ENCODE assay signal across 9 cellular contexts in the genomic region with DNA sequence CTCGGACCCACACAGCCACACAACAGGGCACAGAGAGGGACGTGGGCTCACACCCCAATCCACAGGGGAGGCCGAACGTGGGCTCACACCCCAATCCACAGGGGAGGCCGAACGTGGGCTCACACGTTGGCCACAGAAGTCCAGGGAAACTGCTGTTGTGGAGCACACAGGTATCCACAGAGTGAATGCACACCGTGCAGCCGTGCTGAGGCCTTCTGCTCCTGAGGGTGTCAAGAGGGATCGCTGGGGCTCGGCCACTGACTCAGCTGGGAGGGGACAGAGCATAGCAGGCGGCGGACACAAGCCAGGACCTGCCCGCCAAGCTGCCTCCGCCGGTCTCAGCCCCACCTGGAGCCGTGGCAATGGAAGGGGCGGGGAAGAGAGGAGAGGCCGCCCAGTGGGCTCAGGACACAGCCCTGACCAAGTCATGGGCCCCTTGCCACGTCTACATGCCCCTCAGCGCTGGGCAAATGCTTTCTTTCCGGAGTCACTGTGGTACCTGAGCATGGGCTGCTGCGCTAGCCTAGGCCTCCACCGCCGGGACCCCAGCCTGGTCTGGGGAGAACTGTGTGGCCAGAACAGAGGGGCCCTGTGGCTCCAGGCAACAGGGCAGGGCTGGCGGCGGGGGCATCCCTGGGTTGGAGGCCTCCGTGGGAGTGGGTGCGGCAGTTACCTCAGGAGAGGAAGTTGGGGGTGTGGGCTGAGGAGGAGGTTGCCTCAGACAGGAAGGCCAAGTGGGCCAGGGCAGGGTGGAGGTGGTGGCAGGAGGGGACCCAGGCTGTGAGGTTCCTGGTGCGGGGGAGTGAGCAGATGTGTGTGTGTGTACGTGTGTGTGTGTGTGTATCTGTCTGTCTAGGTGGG. TPM values are rescaled to one million over a fixed set of nuclear protein-coding genes. Genes with fewer than 3 reads are reported as not detected.
A peak's percentile ranks its signal among the peaks of the same experiment; 100 is the strongest.
DNase-seq lines count a peak whose midpoint lies in the region; ATAC-seq and TF ChIP-seq lines count a peak whose summit lies in the region.
"Had no signal": no experiment of that assay in that cellular context is flagged by ENCODE, and none has a peak within 500 bp of the region (broad histone marks: within the 10 kb centered on the region; RNA-seq: fewer than 3 reads in every experiment).

No MANE protein-coding gene starts in this region.

- H3K9ac ChIP-seq in H9 (ENCODE audit: extremely low read depth, insufficient read length, low read length) = no peak overlapping the region
- peak overlapping the region; percentile 54 for H3K9ac ChIP-seq in iPS-15b (ENCODE audit: low read depth, low read length)

- no peaks in the 10 kb centered on the region for H3K79me1 ChIP-seq in H9 (ENCODE audit: insufficient read depth, low read depth, low read length, poor library complexity, severe bottlenecking)

- no peak for TF ChIP-seq EP300 in tibial nerve (IDR thresholded peaks at IDR 0.05)

- no peak overlapping the region for H3K56ac ChIP-seq in H9 (ENCODE audit: insufficient read length, low read depth, low read length)

- H3K23ac ChIP-seq in H9 (ENCODE audit: insufficient read length, low read depth, low read length) = no peak overlapping the region

- no peaks in the 10 kb centered on the region for H3K9me3 ChIP-seq in H9 (ENCODE audit: control insufficient read depth, low read depth, low read length)
- no peaks in the 10 kb centered on the region for H3K9me3 ChIP-seq in iPS-15b (ENCODE audit: control insufficient read depth, insufficient read depth, low read length)
- no peaks in the 10 kb centered on the region for H3K9me3 ChIP-seq in tibial nerve

- H3K23me2 ChIP-seq in H9 (ENCODE audit: insufficient read length, low read depth, low read length, poor library complexity, severe bottlenecking) = no peaks in the 10 kb centered on the region

- H3K18ac ChIP-seq in H9 (ENCODE audit: insufficient read length, low read depth, low read length) = no peak overlapping the region

- no peak overlapping the region for H3K4me2 ChIP-seq in H9 (ENCODE audit: insufficient read depth, insufficient read length, low read length)

- no peaks in the 10 kb centered on the region for H3K9me3 Mint-ChIP-seq in H9
- H3K9me3 Mint-ChIP-seq in activated T-cell treated with anti-CD3 and anti-CD28 coated beads, Interleukin-2, amount 50 U/mL, for 72 hours = no peaks in the 10 kb centered on the region

- H3K27me3 Mint-ChIP-seq in H9 (ENCODE audit: low read depth) = peaks cover 4% of the 10 kb centered on the region
- H3K27me3 Mint-ChIP-seq in activated T-cell treated with anti-CD3 and anti-CD28 coated beads, Interleukin-2, amount 50 U/mL, for 72 hours (ENCODE audit: low read depth) = no peaks in the 10 kb centered on the region

- peak overlapping the region in 2 of 3 experiments; percentile 7 to 51; a peak in 2 of 7 replicates for H3K27ac Mint-ChIP-seq in H9
- H3K27ac Mint-ChIP-seq in activated T-cell treated with anti-CD3 and anti-CD28 coated beads, Interleukin-2, amount 50 U/mL, for 72 hours = peak overlapping the region; percentile 36

- H3K4me3 Mint-ChIP-seq in H9 = peak overlapping the region; percentile 58 to 71; a peak in 4 of 5 replicates
- peak overlapping the region; percentile 77 to 87 for H3K4me3 Mint-ChIP-seq in activated T-cell treated with anti-CD3 and anti-CD28 coated beads, Interleukin-2, amount 50 U/mL, for 72 hours

- H3T11ph ChIP-seq in H9 (ENCODE audit: low read length) = no peak overlapping the region

- DNase-seq in CD1c-positive myeloid dendritic cell (ENCODE audit: extremely low spot score) (peak; percentile 81), H9 (peak; percentile 61), OCI-M1 (lab: John Stamatoyannopoulos, UW) (peak; percentile 56), tibial nerve (ENCODE audit: low spot score in 2 of 2) (no peak)
- peak; percentile 69 to 78 for DNase-seq in activated T-cell treated with anti-CD3 and anti-CD28 coated beads, Interleukin-2, amount 50 U/mL, for 72 hours
- peak; percentile 53 to 76 for DNase-seq in stimulated activated CD8-positive, alpha-beta memory T cell treated with anti-CD3 and anti-CD28 coated beads, Interleukin-4, amount 100 ng/mL, for 4 hours (ENCODE audit: low read depth in 2 of 2, low spot score in 1 of 2)

- peaks cover 3% of the 10 kb centered on the region for H4K20me1 ChIP-seq in H9 (ENCODE audit: control insufficient read depth, insufficient read depth, insufficient read length)

- H3K4me3 ChIP-seq in iPS-15b (ENCODE audit: low read depth, low read length) (peak overlapping the region; percentile 54), tibial nerve (peak overlapping the region in 2 of 4 donors; percentile 15 to 40)

- H2BK5ac ChIP-seq in H9 (ENCODE audit: insufficient read length, low read length) = no peak overlapping the region

- peak; percentile 60 to 67 for ATAC-seq in activated T-cell treated with anti-CD3 and anti-CD28 coated beads, Interleukin-2, amount 50 U/mL, for 72 hours (replicated peaks in 1 of 2)
- no peak for ATAC-seq in GM21619 (IDR thresholded peaks at IDR 0.05; ENCODE audit: unreplicated experiment)

- H3K4me1 ChIP-seq in H9 (ENCODE audit: insufficient read depth, low read length) = no peaks in the 10 kb centered on the region; the same call in 1 of the 2 replicates
- peaks cover 13% of the 10 kb centered on the region for H3K4me1 ChIP-seq in iPS-15b (ENCODE audit: control insufficient read depth, insufficient read depth, low read length)
- H3K4me1 ChIP-seq in tibial nerve = peaks cover 0 to 10% (median 2%) of the 10 kb centered on the region in 4 donors

- H3K36me3 Mint-ChIP-seq in H9 (ENCODE audit: insufficient read depth in 1 of 3, low read depth in 3 of 3) = peaks cover 5 to 19% (median 12%) of the 10 kb centered on the region in 3 experiments; a peak in 5 of 7 replicates
- H3K36me3 Mint-ChIP-seq in activated T-cell treated with anti-CD3 and anti-CD28 coated beads, Interleukin-2, amount 50 U/mL, for 72 hours (ENCODE audit: insufficient read depth in 2 of 2) = peaks cover 7 to 8% of the 10 kb centered on the region in 2 donors

- TF ChIP-seq CTCF in H9 (conservative IDR thresholded peaks at IDR 0.05) (no peak), tibial nerve (IDR thresholded peaks at IDR 0.05) (no peak)

- peaks cover 4% of the 10 kb centered on the region for H3K36me3 ChIP-seq in iPS-15b (ENCODE audit: control insufficient read depth, insufficient read depth, low read length)
- peaks cover 0 to 13% (median 0%) of the 10 kb centered on the region in 3 donors for H3K36me3 ChIP-seq in tibial nerve

- no peak overlapping the region for H4K5ac ChIP-seq in H9 (ENCODE audit: insufficient read length, low read depth, low read length)

- no peak overlapping the region for H3K4ac ChIP-seq in H9 (ENCODE audit: low read depth, low read length)

- 0 out of 2 replicates have a peak overlapping the region, but pooled peaks have one; percentile 27 for H3K14ac ChIP-seq in H9 (ENCODE audit: insufficient read depth, low read length)

- H3K27me3 ChIP-seq in H9 (ENCODE audit: insufficient read depth, low read length) (no peaks in the 10 kb centered on the region), iPS-15b (ENCODE audit: control insufficient read depth, insufficient read depth, low read length) (no peaks in the 10 kb centered on the region), tibial nerve (no peaks in the 10 kb centered on the region)

- H2BK12ac ChIP-seq in H9 (ENCODE audit: insufficient read length, low read depth, low read length) = no peak overlapping the region

- no peak overlapping the region for H2BK120ac ChIP-seq in H9 (ENCODE audit: low read depth, low read length, poor library complexity, severe bottlenecking)

- no peak overlapping the region for H4K91ac ChIP-seq in H9 (ENCODE audit: insufficient read length, low read depth, low read length)

- WGBS in H9 (ENCODE audit: extremely low coverage, insufficient read length, low lambda C conversion rate) = no CpG with 5 or more reads among the region's 31 CpGs
- WGBS in tibial nerve, 2 donors = 43 to 64% methylated on average over 18 to 30 of the region's 31 CpGs

- no peak overlapping the region for H2AK5ac ChIP-seq in H9 (ENCODE audit: insufficient read length, low read length)

- no peak overlapping the region for H2BK15ac ChIP-seq in H9 (ENCODE audit: low read depth, low read length)

- H3K79me2 ChIP-seq in H9 (ENCODE audit: insufficient read depth, low read length) = no peaks in the 10 kb centered on the region; the same call in 1 of the 2 replicates

- H4K8ac ChIP-seq in H9 (replicated peaks; ENCODE audit: insufficient read length, low read depth, low read length) = no peak overlapping the region

- no peak overlapping the region for H2AFZ ChIP-seq in H9 (ENCODE audit: low read length)

- no peak overlapping the region for H2BK20ac ChIP-seq in H9 (ENCODE audit: low read depth, low read length, poor library complexity, severe bottlenecking)

- peaks cover 45 to 50% of the 10 kb centered on the region in 2 experiments for H3K4me1 Mint-ChIP-seq in H9
- peaks cover 50% of the 10 kb centered on the region for H3K4me1 Mint-ChIP-seq in activated T-cell treated with anti-CD3 and anti-CD28 coated beads, Interleukin-2, amount 50 U/mL, for 72 hours (ENCODE audit: low read depth)

- no peak for TF ChIP-seq POLR2A in tibial nerve (IDR thresholded peaks at IDR 0.05)

- H3K27ac ChIP-seq in H9 (ENCODE audit: insufficient read length, low read depth, low read length) (no peak overlapping the region), tibial nerve (peak overlapping the region in 1 of 4 donors; percentile 78)

RNA-seq across cellular contexts. Expression of gene SYTL1, which starts 1.2 kb away (rescaled TPM):
- total RNA-seq in H9 (2021) = 12.0 and 13.0 TPM in 2 replicates
- 10 to 100 TPM; 73.1 to 89.9 TPM for total RNA-seq in activated T-cell treated with anti-CD3 and anti-CD28 coated beads, Interleukin-2, amount 50 U/mL, for 72 hours
- total RNA-seq in tibial nerve = 1 to 10 TPM; 1.2 to 2.7 (median 1.7) TPM

RNA-seq across cellular contexts. Expression of gene TMEM222, which starts 21.0 kb away (rescaled TPM):
- total RNA-seq in H9 (2021) = 36.8 and 37.0 TPM in 2 replicates
- 10 to 100 TPM; 41.9 to 61.3 TPM for total RNA-seq in activated T-cell treated with anti-CD3 and anti-CD28 coated beads, Interleukin-2, amount 50 U/mL, for 72 hours
- 10 to 100 TPM; 21.4 to 35.4 (median 27.5) TPM for total RNA-seq in tibial nerve

RNA-seq across cellular contexts. Expression of gene MAP3K6, which starts 23.8 kb away (rescaled TPM):
- total RNA-seq in H9 (2021) (7.0 and 7.7 TPM in 2 replicates), tibial nerve (100 to 1,000 TPM in 2 of 4 donors, 10 to 100 TPM in 2; 82.2 to 122 (median 101) TPM)
- total RNA-seq in activated T-cell treated with anti-CD3 and anti-CD28 coated beads, Interleukin-2, amount 50 U/mL, for 72 hours = 10 to 100 TPM in 1 of 2 donors, 1 to 10 TPM in 1; 8.3 to 10.4 TPM

RNA-seq across cellular contexts. Expression of gene FCN3, which starts 31.6 kb away (rescaled TPM):
- total RNA-seq in H9 (2021) (0.22 TPM in 2 replicates), tibial nerve (1 to 10 TPM in 3 of 4 donors, not detected in 1; 2.5 to 8.7 (median 3.7) TPM)
- total RNA-seq in activated T-cell treated with anti-CD3 and anti-CD28 coated beads, Interleukin-2, amount 50 U/mL, for 72 hours = not detected
- total RNA-seq: dermis microvascular lymphatic vessel endothelial cell had no signal

RNA-seq across cellular contexts. Expression of gene CD164L2, which starts 40.1 kb away (rescaled TPM):
- 1.2 and 1.5 TPM in 2 replicates for total RNA-seq in H9 (2021)
- not detected for total RNA-seq in activated T-cell treated with anti-CD3 and anti-CD28 coated beads, Interleukin-2, amount 50 U/mL, for 72 hours
- not detected for total RNA-seq in tibial nerve
- total RNA-seq: dermis microvascular lymphatic vessel endothelial cell had no signal

Comparison
In these comparisons a context has a peak if more than half of its experiments do, and no peak if none do; other contexts are left out.
1. DNase-seq: peak in CD1c-positive myeloid dendritic cell (single experiment), H9 (single experiment), OCI-M1 (single experiment), activated T-cell treated with anti-CD3 and anti-CD28 coated beads, Interleukin-2, amount 50 U/mL, for 72 hours (2 of 2) and stimulated activated CD8-positive, alpha-beta memory T cell treated with anti-CD3 and anti-CD28 coated beads, Interleukin-4, amount 100 ng/mL, for 4 hours (2 of 2); none in tibial nerve (0 of 2).